Comparison of ENCODE assay signal across 12 cellular contexts in genomic region chr2:105853354-105854088, GRCh38.
DNase-seq lines count a peak whose midpoint lies in the region; ATAC-seq and TF ChIP-seq lines count a peak whose summit lies in the region.
"Had no signal": no experiment of that assay in that cellular context is flagged by ENCODE, and none has a peak within 500 bp of the region (broad histone marks: within the 10 kb centered on the region; RNA-seq: fewer than 3 reads in every experiment).

No MANE protein-coding gene starts in this region.

- H3K27me3 ChIP-seq in esophagus squamous epithelium (no peaks in the 10 kb centered on the region), ovary (no peaks in the 10 kb centered on the region)
- H3K27me3 ChIP-seq: left lung had no signal

- H3K9me3 ChIP-seq in esophagus squamous epithelium: no peaks in the 10 kb centered on the region
- H3K9me3 ChIP-seq in ovary: no peaks in the 10 kb centered on the region
- H3K9me3 ChIP-seq: left lung had no signal

- H3K9me3 Mint-ChIP-seq in activated CD4-positive, alpha-beta memory T cell treated with anti-CD3 and anti-CD28 coated beads for 36 hours: no peaks in the 10 kb centered on the region
- no peaks in the 10 kb centered on the region for H3K9me3 Mint-ChIP-seq in activated CD4-positive, alpha-beta memory T cell treated with anti-CD3 and anti-CD28 coated beads, Interleukin-2, amount 10 ng/mL, durations not matched to agents 7 days and 5 days
- H3K9me3 Mint-ChIP-seq in stimulated activated memory B cell treated with anti-CD40 and anti-IgM and Interleukin-4, amounts not matched to agents 10 μg/mL and 1 μg/mL and 100 μg/mL, for 72 hours: no peaks in the 10 kb centered on the region
- H3K9me3 Mint-ChIP-seq: HFFc6 had no signal

- no peak overlapping the region for H3K4me3 ChIP-seq in esophagus squamous epithelium
- no peak overlapping the region for H3K4me3 ChIP-seq in ovary
- H3K4me3 ChIP-seq: left lung had no signal

- H3K36me3 ChIP-seq in esophagus squamous epithelium: peaks cover 0 to 15% (median 3%) of the 10 kb centered on the region in 3 donors
- H3K36me3 ChIP-seq in ovary: no peaks in the 10 kb centered on the region

- H3K27ac ChIP-seq in VCaP (peak overlapping the region; percentile 47; the same call in 1 of the 2 replicates), esophagus squamous epithelium (peak overlapping the region; percentile 66 to 84 (median 76)), ovary (no peak overlapping the region)
- H3K27ac ChIP-seq: left lung had no signal

- H3K4me1 ChIP-seq in esophagus squamous epithelium: peaks cover 4 to 74% (median 46%) of the 10 kb centered on the region in 3 donors
- no peaks in the 10 kb centered on the region for H3K4me1 ChIP-seq in ovary (ENCODE audit: insufficient read depth)
- H3K4me1 ChIP-seq: left lung had no signal

- POLR2A ChIA-PET in activated CD4-positive, alpha-beta memory T cell treated with anti-CD3 and anti-CD28 coated beads for 36 hours (lab: Charles Lee): no interaction called here
- POLR2A ChIA-PET in activated CD4-positive, alpha-beta memory T cell treated with anti-CD3 and anti-CD28 coated beads, Interleukin-2, amount 10 ng/mL, durations not matched to agents 7 days and 5 days (lab: Charles Lee): interaction anchor here (0.9 kb wide), 1 partner anchor 11 kb away, joined by 3 read pairs; no protein-coding TSS in a partner anchor

- no peak for DNase-seq in activated CD4-positive, alpha-beta memory T cell treated with anti-CD3 and anti-CD28 coated beads for 36 hours
- no peak for DNase-seq in activated CD4-positive, alpha-beta memory T cell treated with anti-CD3 and anti-CD28 coated beads, Interleukin-2, amount 10 ng/mL, durations not matched to agents 7 days and 5 days
- no peak for DNase-seq in esophagus squamous epithelium (lab: John Stamatoyannopoulos, UW)
- DNase-seq in superior temporal gyrus (ENCODE audit: extremely low spot score): no peak
- DNase-seq in ovary: no peak
- DNase-seq: HFFc6, left lung, NCI-H2081 treated with DMSO at 0.1 percent for 48 hours had no signal

- no peak for TF ChIP-seq POLR2A in esophagus squamous epithelium (IDR thresholded peaks at IDR 0.05)
- no peak for TF ChIP-seq POLR2A in ovary (IDR thresholded peaks at IDR 0.05)

- TF ChIP-seq CTCF in VCaP (conservative IDR thresholded peaks at IDR 0.05): no peak
- no peak for TF ChIP-seq CTCF in esophagus squamous epithelium (IDR thresholded peaks at IDR 0.05)
- no peak for TF ChIP-seq CTCF in ovary (IDR thresholded peaks at IDR 0.05)

- TF ChIP-seq EP300 in ovary (IDR thresholded peaks at IDR 0.05): no peak

- peaks cover 35% of the 10 kb centered on the region for H3K36me3 Mint-ChIP-seq in activated CD4-positive, alpha-beta memory T cell treated with anti-CD3 and anti-CD28 coated beads for 36 hours
- H3K36me3 Mint-ChIP-seq in activated CD4-positive, alpha-beta memory T cell treated with anti-CD3 and anti-CD28 coated beads, Interleukin-2, amount 10 ng/mL, durations not matched to agents 7 days and 5 days (ENCODE audit: low read depth): peaks cover 54% of the 10 kb centered on the region
- peaks cover 57% of the 10 kb centered on the region for H3K36me3 Mint-ChIP-seq in stimulated activated memory B cell treated with anti-CD40 and anti-IgM and Interleukin-4, amounts not matched to agents 10 μg/mL and 1 μg/mL and 100 μg/mL, for 72 hours

- whole genome bisulfite sequencing in esophagus squamous epithelium, 2 donors: 54 to 72% methylated on average over 6 of the region's 6 CpGs
- WGBS in ovary, 3 donors: 94% methylated on average over 6 of the region's 6 CpGs

- CTCF ChIA-PET in activated CD4-positive, alpha-beta memory T cell treated with anti-CD3 and anti-CD28 coated beads for 36 hours (lab: Charles Lee): no interaction called here
- CTCF ChIA-PET in activated CD4-positive, alpha-beta memory T cell treated with anti-CD3 and anti-CD28 coated beads, Interleukin-2, amount 10 ng/mL, durations not matched to agents 7 days and 5 days (lab: Charles Lee): no interaction called here

- H3K4me1 Mint-ChIP-seq in activated CD4-positive, alpha-beta memory T cell treated with anti-CD3 and anti-CD28 coated beads for 36 hours (ENCODE audit: low read depth): peaks cover 81% of the 10 kb centered on the region
- H3K4me1 Mint-ChIP-seq in activated CD4-positive, alpha-beta memory T cell treated with anti-CD3 and anti-CD28 coated beads, Interleukin-2, amount 10 ng/mL, durations not matched to agents 7 days and 5 days: peaks cover 55% of the 10 kb centered on the region
- peaks cover 61% of the 10 kb centered on the region for H3K4me1 Mint-ChIP-seq in stimulated activated memory B cell treated with anti-CD40 and anti-IgM and Interleukin-4, amounts not matched to agents 10 μg/mL and 1 μg/mL and 100 μg/mL, for 72 hours

- ATAC-seq in stimulated activated memory B cell treated with anti-CD40 and anti-IgM and Interleukin-4, amounts not matched to agents 10 μg/mL and 1 μg/mL and 100 μg/mL, for 72 hours: no peak
- ATAC-seq in SK-N-SH treated with all-trans-retinoic acid at 6 μM for 48 hours: no peak
- ATAC-seq: left lung, Right ventricle myocardium inferior had no signal

- peak overlapping the region; percentile 30 for H3K27ac Mint-ChIP-seq in activated CD4-positive, alpha-beta memory T cell treated with anti-CD3 and anti-CD28 coated beads for 36 hours
- H3K27ac Mint-ChIP-seq in activated CD4-positive, alpha-beta memory T cell treated with anti-CD3 and anti-CD28 coated beads, Interleukin-2, amount 10 ng/mL, durations not matched to agents 7 days and 5 days: no peak overlapping the region
- H3K27ac Mint-ChIP-seq in stimulated activated memory B cell treated with anti-CD40 and anti-IgM and Interleukin-4, amounts not matched to agents 10 μg/mL and 1 μg/mL and 100 μg/mL, for 72 hours: peak overlapping the region; percentile 31
- H3K27ac Mint-ChIP-seq: HFFc6 had no signal

- intact Hi-C loops in activated CD4-positive, alpha-beta memory T cell treated with anti-CD3 and anti-CD28 coated beads for 36 hours (cut with micrococcal nuclease): loop anchor here (10.0 kb wide), 1 partner anchor 179 kb away; no protein-coding TSS in a partner anchor
- intact Hi-C loops in esophagus squamous epithelium (cut with DNase I) (no loop called here), ovary (cut with DNase I) (no loop called here)

- no peak overlapping the region for H3K4me3 Mint-ChIP-seq in activated CD4-positive, alpha-beta memory T cell treated with anti-CD3 and anti-CD28 coated beads for 36 hours
- H3K4me3 Mint-ChIP-seq in activated CD4-positive, alpha-beta memory T cell treated with anti-CD3 and anti-CD28 coated beads, Interleukin-2, amount 10 ng/mL, durations not matched to agents 7 days and 5 days: no peak overlapping the region
- H3K4me3 Mint-ChIP-seq in stimulated activated memory B cell treated with anti-CD40 and anti-IgM and Interleukin-4, amounts not matched to agents 10 μg/mL and 1 μg/mL and 100 μg/mL, for 72 hours: no peak overlapping the region
- H3K4me3 Mint-ChIP-seq: HFFc6 had no signal

- H3K27me3 Mint-ChIP-seq in activated CD4-positive, alpha-beta memory T cell treated with anti-CD3 and anti-CD28 coated beads for 36 hours: no peaks in the 10 kb centered on the region
- no peaks in the 10 kb centered on the region for H3K27me3 Mint-ChIP-seq in activated CD4-positive, alpha-beta memory T cell treated with anti-CD3 and anti-CD28 coated beads, Interleukin-2, amount 10 ng/mL, durations not matched to agents 7 days and 5 days
- no peaks in the 10 kb centered on the region for H3K27me3 Mint-ChIP-seq in stimulated activated memory B cell treated with anti-CD40 and anti-IgM and Interleukin-4, amounts not matched to agents 10 μg/mL and 1 μg/mL and 100 μg/mL, for 72 hours

TF ChIP-seq in SK-N-SH treated with all-trans-retinoic acid at 6 μM for 48 hours, 23 proteins besides CTCF, POLR2A, EP300 and RAD21:
- TF ChIP-seq ARNTL (CRISPR knock-in tag; IDR thresholded peaks at IDR 0.05; ENCODE audit: borderline replicate concordance, low read depth): no peak
- no peak for TF ChIP-seq ESRRG (CRISPR knock-in tag; IDR thresholded peaks at IDR 0.05)
- TF ChIP-seq ZC3H10 (CRISPR knock-in tag; IDR thresholded peaks at IDR 0.05): no peak
- no peak for TF ChIP-seq ZNF8 (CRISPR knock-in tag; IDR thresholded peaks at IDR 0.05)

Comparison
In these comparisons a context has a peak if more than half of its experiments do, and no peak if none do; other contexts are left out.
1. H3K27ac ChIP-seq: peak in VCaP (single experiment) and esophagus squamous epithelium (4 of 4); none in ovary (0 of 2).